In genomic region chr10:70233109-70233938, GRCh38 we compare ENCODE assay signal across 1 cellular context.
TF ChIP-seq lines count a peak whose summit lies in the region.

PPA1 (minus strand) TSS chr10:70233429; CDS start chr10:70233327, 102 bp downstream.

TF ChIP-seq in SK-N-SH, 30 proteins besides CTCF, POLR2A, EP300 and RAD21 (continued from another document):
- TF ChIP-seq REST (IDR thresholded peaks at IDR 0.05; ENCODE audit: low read depth, low read length) (no peak), CHD2 (IDR thresholded peaks at IDR 0.05; ENCODE audit: low read length, partially characterized antibody) (no peak), USF1 (IDR thresholded peaks at IDR 0.05; ENCODE audit: borderline replicate concordance, low read depth) (peak; percentile 78), ZBTB33 (IDR thresholded peaks at IDR 0.05; ENCODE audit: borderline replicate concordance, low read depth) (no peak), JUND (IDR thresholded peaks at IDR 0.05) (no peak), MXI1 (IDR thresholded peaks at IDR 0.05; ENCODE audit: low read depth, low read length) (peak; percentile 99), EZH2phosphoT487 (IDR thresholded peaks at IDR 0.05; ENCODE audit: borderline replicate concordance, low read depth) (no peak)
